Comparison of ENCODE assay signal across 8 cellular contexts in the genomic region with DNA sequence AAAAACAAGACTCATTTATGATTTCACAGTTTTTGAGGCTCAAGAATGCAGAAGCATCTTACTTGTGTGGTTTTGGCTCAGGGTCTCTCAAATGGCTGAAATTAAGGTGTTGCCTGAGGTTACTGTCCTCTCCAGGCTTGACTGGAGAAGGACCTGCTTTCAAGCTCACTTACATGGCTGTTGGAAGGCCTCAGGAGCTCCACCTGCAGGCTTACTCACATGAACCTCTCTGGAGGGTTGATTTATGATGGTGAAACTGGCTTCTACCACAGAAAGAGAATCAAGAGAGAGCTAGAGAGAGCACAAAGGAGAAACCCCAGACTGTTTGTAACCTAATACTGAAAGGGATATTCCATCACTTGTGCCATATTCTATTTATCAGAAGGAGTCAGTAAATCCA. TPM values are rescaled to one million over a fixed set of nuclear protein-coding genes. Genes with fewer than 3 reads are reported as not detected.
A peak's percentile ranks its signal among the peaks of the same experiment; 100 is the strongest.
DNase-seq lines count a peak whose midpoint lies in the region; ATAC-seq, FAIRE-seq and TF ChIP-seq lines count a peak whose summit lies in the region.

No MANE protein-coding gene starts in this region.

- H3K27me3 ChIP-seq in vagina (no peaks in the 10 kb centered on the region), left lung (peaks cover 0 to 13% of the 10 kb centered on the region in 2 donors)

- no peaks in the 10 kb centered on the region for H3K4me1 ChIP-seq in vagina
- no peaks in the 10 kb centered on the region for H3K4me1 ChIP-seq in left lung

- H3K36me3 ChIP-seq in vagina (no peaks in the 10 kb centered on the region), left lung (no peaks in the 10 kb centered on the region)

- H3K9me3 ChIP-seq in vagina: no peaks in the 10 kb centered on the region
- H3K9me3 ChIP-seq in left lung: no peaks in the 10 kb centered on the region

- no peak for DNase-seq in D721Med (ENCODE audit: insufficient read length, low spot score)
- peak; percentile 44 for DNase-seq in NAMALWA (ENCODE audit: low spot score)
- DNase-seq in epithelial cell of esophagus (ENCODE audit: low read depth): peak; percentile 80
- DNase-seq in vagina (ENCODE audit: extremely low spot score in 2 of 2): no peak
- no peak for DNase-seq in left lung

- no peak for FAIRE-seq in D721Med (lab: Jason Lieb, UNC)

- ATAC-seq in GM21360 (IDR thresholded peaks at IDR 0.05; ENCODE audit: unreplicated experiment) (peak; percentile 67), HG02970 (IDR thresholded peaks at IDR 0.05; ENCODE audit: low FRiP score, unreplicated experiment) (no peak), GM19324 (IDR thresholded peaks at IDR 0.05; ENCODE audit: low FRiP score, unreplicated experiment) (no peak), left lung (no peak)

- TF ChIP-seq POLR2A in vagina (IDR thresholded peaks at IDR 0.05): no peak

- TF ChIP-seq CTCF in D721Med (IDR thresholded peaks at IDR 0.05; ENCODE audit: insufficient read depth, missing control alignments) (peak; percentile 46), epithelial cell of esophagus (IDR thresholded peaks at IDR 0.05; ENCODE audit: insufficient read depth, low read depth, low read length, missing control alignments) (peak; percentile 73), vagina (IDR thresholded peaks at IDR 0.05) (no peak), left lung (IDR thresholded peaks at IDR 0.05) (no peak)

- intact Hi-C loops in vagina (cut with DNase I): no loop called here
- intact Hi-C loops in left lung (cut with DNase I): no loop called here

- H3K4me3 ChIP-seq in epithelial cell of esophagus (ENCODE audit: low read length) (no peak overlapping the region), vagina (no peak overlapping the region), left lung (no peak overlapping the region)

- H3K27ac ChIP-seq in vagina: no peak overlapping the region
- H3K27ac ChIP-seq in left lung: no peak overlapping the region

RNA-seq across cellular contexts. Expression of a gene that starts 6.2 kb away (rescaled TPM):
- total RNA-seq in vagina: 2.5 TPM
- under 1 TPM in 1 of 2 donors, not detected in 1; 0.26 TPM for total RNA-seq in left lung

Comparison
In these comparisons a context has a peak if more than half of its experiments do, and no peak if none do; other contexts are left out.
1. DNase-seq: peak in NAMALWA (single experiment) and epithelial cell of esophagus (single experiment); none in D721Med (single experiment), vagina (0 of 2) and left lung (0 of 2).
2. CTCF ChIP-seq: peak in D721Med (single experiment) and epithelial cell of esophagus (single experiment); none in vagina (0 of 3) and left lung (0 of 2).